ENCODE assay signal across 10 cellular contexts in the genomic region with DNA sequence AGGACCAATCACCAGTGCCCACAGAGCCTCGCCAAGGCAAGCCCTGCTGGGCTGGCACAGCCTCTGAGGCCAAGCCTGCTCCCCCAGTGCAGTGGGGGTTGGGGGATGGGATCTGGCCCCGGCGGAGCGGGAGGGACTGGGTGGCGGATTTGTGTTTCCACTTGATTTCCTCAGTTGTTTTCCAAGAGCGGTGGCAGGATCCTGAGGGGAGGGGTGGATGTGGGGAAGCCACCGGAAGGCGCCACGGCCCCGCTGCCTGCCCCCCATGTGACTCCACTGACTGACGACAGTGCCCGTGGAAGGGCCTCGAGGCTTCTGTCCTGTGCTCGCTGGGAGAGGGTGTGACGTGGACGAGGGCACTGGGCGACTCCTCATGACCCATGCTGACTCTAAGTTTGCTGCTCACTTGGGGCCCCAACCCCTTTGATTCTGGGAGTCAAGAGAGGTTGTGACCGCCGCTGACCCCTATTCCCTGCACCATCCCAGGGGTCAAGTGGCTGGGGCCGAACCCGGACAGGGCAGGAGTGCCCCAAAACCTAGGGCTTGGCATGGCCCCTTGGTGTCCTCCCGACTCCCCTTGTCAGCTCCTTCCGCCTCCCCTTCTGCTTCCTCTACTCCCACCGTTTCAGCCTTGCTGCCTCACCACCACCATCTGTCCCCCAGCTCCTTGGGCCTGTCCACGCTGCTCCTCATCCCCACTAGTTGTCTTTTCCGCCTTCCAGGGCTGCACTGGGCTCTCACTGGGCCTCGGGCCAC. TPM values are rescaled to one million over a fixed set of nuclear protein-coding genes. Genes with fewer than 3 reads are reported as not detected.
A peak's percentile ranks its signal among the peaks of the same experiment; 100 is the strongest.
DNase-seq lines count a peak whose midpoint lies in the region; ATAC-seq and TF ChIP-seq lines count a peak whose summit lies in the region.
"Had no signal": no experiment of that assay in that cellular context is flagged by ENCODE, and none has a peak within 500 bp of the region (broad histone marks: within the 10 kb centered on the region; RNA-seq: fewer than 3 reads in every experiment).

No MANE protein-coding gene starts in this region.

- H3K27me3 ChIP-seq in mammary epithelial cell (ENCODE audit: insufficient read depth, low read length) (no peaks in the 10 kb centered on the region), right lobe of liver (no peaks in the 10 kb centered on the region), spleen (replicated peaks in 1 of 7) (no peaks in the 10 kb centered on the region), colonic mucosa (no peaks in the 10 kb centered on the region)

- H3K4me1 ChIP-seq in mammary epithelial cell (ENCODE audit: insufficient read depth, low read length): peaks cover 22% of the 10 kb centered on the region
- H3K4me1 ChIP-seq in right lobe of liver: no peaks in the 10 kb centered on the region
- H3K4me1 ChIP-seq in spleen: peaks cover 0 to 27% (median 11%) of the 10 kb centered on the region in 6 donors
- H3K4me1 ChIP-seq in colonic mucosa: peaks cover 4% of the 10 kb centered on the region

- in situ Hi-C loops in mammary epithelial cell (cut with MboI; ENCODE audit: low sequenced_read_pairs in 2 of 2): no loop called here

- H3K36me3 ChIP-seq in mammary epithelial cell (ENCODE audit: insufficient read depth, low read length): no peaks in the 10 kb centered on the region
- H3K36me3 ChIP-seq in right lobe of liver: no peaks in the 10 kb centered on the region
- no peaks in the 10 kb centered on the region for H3K36me3 ChIP-seq in spleen
- no peaks in the 10 kb centered on the region for H3K36me3 ChIP-seq in colonic mucosa

- dilution Hi-C loops in mammary epithelial cell (cut with HindIII; ENCODE audit: low sequenced_read_pairs): loop anchor here (5.0 kb wide), 1 partner anchor 76 kb away; no protein-coding TSS in a partner anchor

- no peaks in the 10 kb centered on the region for H3K79me2 ChIP-seq in mammary epithelial cell (ENCODE audit: insufficient read depth, low read length)

- H3K4me3 ChIP-seq in mammary epithelial cell (replicated peaks in 1 of 3; ENCODE audit: insufficient read depth in 1 of 3, low read depth in 2 of 3, low read length in 3 of 3): no peak overlapping the region
- H3K4me3 ChIP-seq in right lobe of liver: no peak overlapping the region
- H3K4me3 ChIP-seq in spleen: no peak overlapping the region
- no peak overlapping the region for H3K4me3 ChIP-seq in colonic mucosa

- TF ChIP-seq CTCF in mammary epithelial cell (conservative IDR thresholded peaks at IDR 0.05 in 1 of 2, IDR thresholded peaks at IDR 0.05 in 1 of 2; ENCODE audit: extremely low read depth in 1 of 2, insufficient read depth in 1 of 2, low read depth in 1 of 2, low read length in 2 of 2) (no peak), right lobe of liver (IDR thresholded peaks at IDR 0.05) (no peak), spleen (IDR thresholded peaks at IDR 0.05 in 8 of 11, conservative IDR thresholded peaks at IDR 0.05 in 3 of 11) (no peak), colonic mucosa (IDR thresholded peaks at IDR 0.05) (no peak)

- peak overlapping the region; percentile 88 for H2AFZ ChIP-seq in mammary epithelial cell (ENCODE audit: low read depth, low read length)

- H4K20me1 ChIP-seq in mammary epithelial cell (ENCODE audit: insufficient read depth, low read length): no peaks in the 10 kb centered on the region

- peak; percentile 4 to 33 (median 26) for ATAC-seq in right lobe of liver

- CTCF ChIA-PET in mammary epithelial cell (lab: Charles Lee; ENCODE audit: low non-redundant PET): no interaction called here

- H3K9me3 ChIP-seq in mammary epithelial cell (replicated peaks; ENCODE audit: insufficient read depth, low read length) (no peaks in the 10 kb centered on the region), right lobe of liver (no peaks in the 10 kb centered on the region), spleen (no peaks in the 10 kb centered on the region), colonic mucosa (no peaks in the 10 kb centered on the region)

- peak; percentile 58 for DNase-seq in HK-2 (ENCODE audit: unreplicated experiment)
- no peak for DNase-seq in mammary epithelial cell
- DNase-seq in right lobe of liver: no peak
- no peak for DNase-seq in spleen
- DNase-seq in GM19240 (ENCODE audit: insufficient read length, low spot score): no peak
- DNase-seq in NCI-H748 treated with DMSO at 0.1 percent for 48 hours (lab: John Stamatoyannopoulos, UW): no peak
- DNase-seq in colonic mucosa: no peak
- DNase-seq in amniotic stem cell (lab: John Stamatoyannopoulos, UW): no peak
- DNase-seq: activated T-cell treated with anti-CD3 and anti-CD28 coated beads, Interleukin-2, amount 50 U/mL, for 24 hours; stimulated activated naive CD4-positive, alpha-beta T cell had no signal

- peak overlapping the region; percentile 34 for H3K4me2 ChIP-seq in mammary epithelial cell (ENCODE audit: insufficient read depth, low read depth, low read length)

- no peak for TF ChIP-seq POLR2A in right lobe of liver (IDR thresholded peaks at IDR 0.05)
- no peak for TF ChIP-seq POLR2A in spleen (IDR thresholded peaks at IDR 0.05)

- intact Hi-C loops in mammary epithelial cell (cut with micrococcal nuclease): no loop called here
- intact Hi-C loops in right lobe of liver (cut with DNase I): no loop called here
- intact Hi-C loops in spleen (cut with DNase I; ENCODE audit: low total_unique reads): no loop called here
- intact Hi-C loops in colonic mucosa (cut with DNase I): no loop called here

- WGBS in mammary epithelial cell (ENCODE audit: low coverage, missing lambda C conversion rate): 43% methylated on average over 15 of the region's 27 CpGs
- WGBS in right lobe of liver (ENCODE audit: insufficient coverage, low coverage, low lambda C conversion rate, missing lambda C conversion rate): 37% methylated on average over 5 of the region's 27 CpGs
- 63 to 72% (median 69%) methylated on average over 19 to 27 of the region's 27 CpGs for WGBS in spleen, 5 donors

- H3K27ac ChIP-seq in mammary epithelial cell (ENCODE audit: insufficient read depth, low read depth, low read length) (no peak overlapping the region), right lobe of liver (peak overlapping the region; percentile 11 to 60 (median 43)), spleen (peak overlapping the region in 7 of 8 donors; percentile 49 to 72 (median 65)), colonic mucosa (no peak overlapping the region)

- H3K9ac ChIP-seq in mammary epithelial cell (ENCODE audit: insufficient read depth, low read length) (no peak overlapping the region), colonic mucosa (ENCODE audit: low read depth in 2 of 2, low read length in 2 of 2) (peak overlapping the region in 1 of 2 donors; percentile 32)

- BruUV-seq in mammary epithelial cell (replicated peaks; lab: Mats Ljungman, UMichigan): no TSS peak

RNA-seq across cellular contexts. Expression of gene PICK1, which starts 23.5 kb away (rescaled TPM):
- total RNA-seq in mammary epithelial cell: 10 to 100 TPM; 38.8 to 40.7 TPM
- polyA plus RNA-seq in mammary epithelial cell: 35.4 TPM
- 33.2 TPM for polyA minus RNA-seq in mammary epithelial cell
- 10 to 100 TPM; 13.0 to 26.4 (median 20.3) TPM for total RNA-seq in right lobe of liver
- 10 to 100 TPM; 14.9 to 34.2 (median 31.9) TPM for total RNA-seq in spleen
- 10 to 100 TPM; 16.4 to 29.3 (median 20.3) TPM for polyA plus RNA-seq in spleen
- total RNA-seq in colonic mucosa: 10 to 100 TPM; 27.6 to 47.2 TPM

RNA-seq across cellular contexts. Expression of gene SOX10, which starts 49.3 kb away (rescaled TPM):
- total RNA-seq in mammary epithelial cell: 10 to 100 TPM in 1 of 2 donors, not detected in 1; 10.7 TPM
- polyA plus RNA-seq in mammary epithelial cell: not detected
- not detected for polyA minus RNA-seq in mammary epithelial cell
- total RNA-seq in right lobe of liver: under 1 TPM in 2 of 6 experiments, not detected in 4; 0.24 to 0.29 TPM
- total RNA-seq in spleen: under 1 TPM in 3 of 7 donors, not detected in 4; 0.13 to 0.25 (median 0.23) TPM
- 1 to 10 TPM in 1 of 3 donors, under 1 TPM in 2; 0.09 to 1.8 (median 0.20) TPM for polyA plus RNA-seq in spleen
- 1 to 10 TPM in 1 of 2 donors, under 1 TPM in 1; 0.57 to 3.4 TPM for total RNA-seq in colonic mucosa

RNA-seq across cellular contexts. Expression of gene SLC16A8, which starts 50.3 kb away (rescaled TPM):
- not detected for total RNA-seq in mammary epithelial cell
- polyA plus RNA-seq in mammary epithelial cell: not detected
- polyA minus RNA-seq in mammary epithelial cell: not detected
- total RNA-seq in right lobe of liver: not detected
- total RNA-seq in spleen: under 1 TPM in 3 of 7 donors, not detected in 4; 0.30 to 0.77 (median 0.60) TPM
- 1 to 10 TPM in 1 of 3 donors, under 1 TPM in 2; 0.22 to 1.2 (median 0.97) TPM for polyA plus RNA-seq in spleen
- total RNA-seq in colonic mucosa: under 1 TPM in 1 of 2 donors, not detected in 1; 0.27 TPM

Comparison
In these comparisons a context has a peak if more than half of its experiments do, and no peak if none do; other contexts are left out.
1. H3K27ac ChIP-seq: peak in right lobe of liver (3 of 3) and spleen (7 of 8); none in mammary epithelial cell (single experiment) and colonic mucosa (single experiment).